In the genomic region with DNA sequence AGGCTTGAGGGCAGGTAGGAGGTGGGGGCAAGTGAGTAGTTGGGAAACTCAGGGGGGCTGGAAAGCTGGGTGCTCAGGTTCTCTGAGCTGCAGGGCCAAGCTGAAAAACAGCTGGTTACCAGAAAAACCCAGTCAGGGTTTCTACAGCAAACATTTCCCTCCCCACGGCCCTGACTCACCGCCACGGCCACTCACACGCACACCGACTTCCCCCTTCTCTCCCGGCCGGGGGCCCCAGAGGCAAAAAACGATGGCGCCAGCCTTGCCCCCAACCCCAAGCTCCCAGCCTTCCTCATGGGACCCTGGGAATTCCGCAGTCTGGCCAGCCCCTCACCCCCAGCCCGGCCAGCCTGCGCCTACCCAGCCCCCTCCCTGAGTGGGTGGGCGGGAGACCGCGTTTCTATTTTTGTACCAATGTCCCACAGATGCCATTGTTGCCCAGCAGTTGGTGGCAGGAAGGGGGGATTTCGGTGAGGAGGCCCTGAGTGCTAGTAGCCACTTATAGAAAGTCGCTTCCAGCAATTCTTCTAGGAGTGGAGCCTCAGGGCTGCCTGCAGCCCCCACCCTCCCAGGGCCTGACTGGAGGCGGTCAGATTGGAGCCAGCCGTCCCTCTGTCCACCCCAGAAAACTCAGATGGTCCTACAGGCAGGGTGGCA, we compare ENCODE assay signal across 8 cellular contexts. TPM values are rescaled to one million over a fixed set of nuclear protein-coding genes. Genes with fewer than 3 reads are reported as not detected.
DNase-seq lines count a peak whose midpoint lies in the region; ATAC-seq and TF ChIP-seq lines count a peak whose summit lies in the region.

No MANE protein-coding gene starts in this region.

- H3K27ac ChIP-seq in esophagus (ENCODE audit: low read depth in 2 of 2, low read length in 1 of 2) (peak overlapping the region; percentile 75 to 77), osteoblast (ENCODE audit: low read depth, low read length) (peak overlapping the region; percentile 98)

- H3K4me2 ChIP-seq in osteoblast (ENCODE audit: insufficient read depth, low read length), result peak overlapping the region; percentile 51

- no peaks in the 10 kb centered on the region for H3K36me3 ChIP-seq in esophagus (ENCODE audit: control insufficient read depth in 2 of 2, insufficient read depth in 2 of 2, low read length in 1 of 2)
- peaks cover 38% of the 10 kb centered on the region for H3K36me3 ChIP-seq in osteoblast (ENCODE audit: insufficient read depth, low read length)

- 58 to 61% methylated on average over 19 of the region's 19 CpGs for WGBS in esophagus, 2 donors

- H3K4me1 ChIP-seq in esophagus (ENCODE audit: control insufficient read depth in 2 of 2, insufficient read depth in 2 of 2, low read length in 1 of 2), result peaks cover 0 to 15% of the 10 kb centered on the region in 2 donors
- H3K4me1 ChIP-seq in osteoblast (ENCODE audit: insufficient read depth, low read length), result peaks cover 73% of the 10 kb centered on the region

- H3K4me3 ChIP-seq in esophagus (ENCODE audit: low read depth in 1 of 2, low read length in 2 of 2) (no peak overlapping the region), osteoblast (ENCODE audit: insufficient read depth, low read length) (peak overlapping the region; percentile 39)

- H4K20me1 ChIP-seq in osteoblast (ENCODE audit: insufficient read depth, low read length), result no peaks in the 10 kb centered on the region

- peak overlapping the region; percentile 29 for H2AFZ ChIP-seq in osteoblast (ENCODE audit: low read length)

- H3K79me2 ChIP-seq in osteoblast (ENCODE audit: insufficient read depth, low read length), result peaks cover 68% of the 10 kb centered on the region

- TF ChIP-seq CTCF in AG09319 (IDR thresholded peaks at IDR 0.05; ENCODE audit: low read depth, low read length) (no peak), osteoblast (IDR thresholded peaks at IDR 0.05; ENCODE audit: extremely low read depth, low read depth, low read length) (no peak)

- ATAC-seq in HG02885 (IDR thresholded peaks at IDR 0.05; ENCODE audit: poor library complexity, unreplicated experiment) (no peak), HG02852 (IDR thresholded peaks at IDR 0.05; ENCODE audit: unreplicated experiment) (no peak)

- H3K27me3 ChIP-seq in esophagus (ENCODE audit: control insufficient read depth in 1 of 2, insufficient read depth in 2 of 2, low read length in 2 of 2) (no peaks in the 10 kb centered on the region), osteoblast (ENCODE audit: insufficient read depth, low read length) (no peaks in the 10 kb centered on the region)

- DNase-seq in AG09319 (ENCODE audit: extremely low read depth, low read depth) (peak; percentile 54), NOMO-1 treated with dmso at 0.1 percent for 144 hours (lab: John Stamatoyannopoulos, UW; ENCODE audit: unreplicated experiment) (peak; percentile 87), osteoblast (ENCODE audit: insufficient read length, low spot score, missing footprints) (peak; percentile 96), HuH-7.5 (ENCODE audit: low spot score) (no peak), NCI-H526 treated with DMSO at 0.1 percent for 48 hours (lab: John Stamatoyannopoulos, UW) (no peak)

- H3K9me3 ChIP-seq in esophagus (ENCODE audit: control insufficient read depth in 2 of 2, insufficient read depth in 1 of 2, low read depth in 1 of 2, low read length in 1 of 2), result no peaks in the 10 kb centered on the region
- H3K9me3 ChIP-seq in osteoblast (ENCODE audit: low read depth, low read length), result no peaks in the 10 kb centered on the region

RNA-seq across cellular contexts. Expression of a gene that starts 18.4 kb away (rescaled TPM):
- 10 to 100 TPM; 11.1 to 17.9 TPM for polyA plus RNA-seq in esophagus
- total RNA-seq in osteoblast, result 60.8 and 87.5 TPM in 2 replicates

RNA-seq across cellular contexts. Expression of a gene that starts 33.4 kb away (rescaled TPM):
- polyA plus RNA-seq in esophagus, result 10 to 100 TPM; 28.7 to 31.5 TPM
- 87.5 and 98.1 TPM in 2 replicates for total RNA-seq in osteoblast

RNA-seq across cellular contexts. Expression of a gene that starts 41.4 kb away (rescaled TPM):
- 10 to 100 TPM; 51.7 to 68.4 TPM for polyA plus RNA-seq in esophagus
- total RNA-seq in osteoblast, result 100 and 106 TPM in 2 replicates

RNA-seq across cellular contexts. Expression of a gene that starts 50.2 kb away (rescaled TPM):
- 10 to 100 TPM; 34.2 to 44.2 TPM for polyA plus RNA-seq in esophagus
- total RNA-seq in osteoblast, result 54.8 and 56.1 TPM in 2 replicates

RNA-seq across cellular contexts. Expression of a gene that starts 57.6 kb away (rescaled TPM):
- polyA plus RNA-seq in esophagus, result 1 to 10 TPM; 2.8 to 3.2 TPM
- total RNA-seq in osteoblast, result 0.29 and 0.36 TPM in 2 replicates

Comparison
In these comparisons a context has a peak if more than half of its experiments do, and no peak if none do; other contexts are left out.
1. DNase-seq: peak in AG09319 (single experiment), NOMO-1 treated with dmso at 0.1 percent for 144 hours (single experiment) and osteoblast (single experiment); none in HuH-7.5 (single experiment) and NCI-H526 treated with DMSO at 0.1 percent for 48 hours (single experiment).